Comparison of ENCODE assay signal across 27 cellular contexts in genomic region chr3:126897943-126898342, GRCh38.
"Had no signal": no experiment of that assay in that cellular context is flagged by ENCODE, and none has a peak within 500 bp of the region (broad histone marks: within the 10 kb centered on the region; RNA-seq: fewer than 3 reads in every experiment).

No MANE protein-coding gene starts in this region.

- ATAC-seq: activated CD8-positive, alpha-beta T cell treated with anti-CD3 and anti-CD28 coated beads for 36 hours; activated T-cell treated with anti-CD3 and anti-CD28 coated beads, Interleukin-2, amount 50 U/mL, for 4 hours; activated T-helper 17 cell treated with anti-CD3 and anti-CD28 coated beads, Interleukin-2, amount 50 U/mL, for 72 hours; foreskin keratinocyte; gastrocnemius medialis had no signal

- H3K27ac ChIP-seq: brain microvascular endothelial cell, esophagus muscularis mucosa, foreskin keratinocyte, gastrocnemius medialis had no signal

- H3K9me3 ChIP-seq: esophagus muscularis mucosa, gastrocnemius medialis had no signal

- H3K36me3 ChIP-seq: brain microvascular endothelial cell, esophagus muscularis mucosa, gastrocnemius medialis had no signal

- H3K4me3 Mint-ChIP-seq: activated CD8-positive, alpha-beta T cell treated with anti-CD3 and anti-CD28 coated beads for 36 hours; activated naive CD8-positive, alpha-beta T cell; activated T-cell treated with anti-CD3 and anti-CD28 coated beads, Interleukin-2, amount 50 U/mL, for 4 hours; activated T-helper 17 cell treated with anti-CD3 and anti-CD28 coated beads, Interleukin-2, amount 50 U/mL, for 72 hours had no signal

- DNase-seq: activated CD4-positive, alpha-beta T cell treated with anti-CD3 and anti-CD28 coated beads for 4 hours; activated CD4-positive, alpha-beta T cell treated with anti-CD3 and anti-CD28 coated beads, Interleukin-2, amount 50 U/mL, for 1 hour; activated CD4-positive, alpha-beta T cell treated with anti-CD3 and anti-CD28 coated beads, Interleukin-2, amount 50 U/mL, for 48 hours; activated CD4-positive, CD25-positive, alpha-beta regulatory T cell; activated CD4-positive, CD25-positive, alpha-beta regulatory T cell treated with anti-CD3 and anti-CD28 coated beads, Interleukin-2, amount 50 U/mL, for 72 hours; activated CD8-positive, alpha-beta memory T cell treated with anti-CD3 and anti-CD28 coated beads for 24 hours; activated CD8-positive, alpha-beta T cell treated with anti-CD3 and anti-CD28 coated beads for 36 hours; activated effector memory CD4-positive, alpha-beta T cell treated with Interleukin-2 at 50 U/mL for 16 hours; activated gamma-delta T cell treated with Interleukin-2 at 50 U/mL for 16 hours; activated naive CD4-positive, alpha-beta T cell treated with anti-CD3 and anti-CD28 coated beads, Interleukin-2, amount 50 U/mL, for 16 hours; activated naive CD4-positive, alpha-beta T cell treated with Interleukin-2 at 50 U/mL for 16 hours; activated T-cell treated with anti-CD3 and anti-CD28 coated beads, Interleukin-2, amount 50 U/mL, for 4 hours; amniotic stem cell; anterior cingulate cortex; brain microvascular endothelial cell; caudate nucleus; cortex of kidney; effector memory CD4-positive, alpha-beta T cell; erythroblast; foreskin keratinocyte; gastrocnemius medialis; glutamatergic neuron; T-helper 1 cell; T-helper 2 cell had no signal

- H3K4me3 ChIP-seq: esophagus muscularis mucosa, gastrocnemius medialis had no signal

- H3K27me3 Mint-ChIP-seq: activated CD8-positive, alpha-beta T cell treated with anti-CD3 and anti-CD28 coated beads for 36 hours; activated naive CD8-positive, alpha-beta T cell; activated T-helper 17 cell treated with anti-CD3 and anti-CD28 coated beads, Interleukin-2, amount 50 U/mL, for 72 hours had no signal

- H3K27me3 ChIP-seq: brain microvascular endothelial cell, esophagus muscularis mucosa, foreskin keratinocyte, gastrocnemius medialis had no signal

- H3K27ac Mint-ChIP-seq: activated CD8-positive, alpha-beta T cell treated with anti-CD3 and anti-CD28 coated beads for 36 hours; activated naive CD8-positive, alpha-beta T cell; activated T-helper 17 cell treated with anti-CD3 and anti-CD28 coated beads, Interleukin-2, amount 50 U/mL, for 72 hours had no signal

- H3K9me3 Mint-ChIP-seq: activated CD8-positive, alpha-beta T cell treated with anti-CD3 and anti-CD28 coated beads for 36 hours; activated T-cell treated with anti-CD3 and anti-CD28 coated beads, Interleukin-2, amount 50 U/mL, for 4 hours; activated T-helper 17 cell treated with anti-CD3 and anti-CD28 coated beads, Interleukin-2, amount 50 U/mL, for 72 hours had no signal
